ENCODE assay signal across 29 cellular contexts in the genomic region with DNA sequence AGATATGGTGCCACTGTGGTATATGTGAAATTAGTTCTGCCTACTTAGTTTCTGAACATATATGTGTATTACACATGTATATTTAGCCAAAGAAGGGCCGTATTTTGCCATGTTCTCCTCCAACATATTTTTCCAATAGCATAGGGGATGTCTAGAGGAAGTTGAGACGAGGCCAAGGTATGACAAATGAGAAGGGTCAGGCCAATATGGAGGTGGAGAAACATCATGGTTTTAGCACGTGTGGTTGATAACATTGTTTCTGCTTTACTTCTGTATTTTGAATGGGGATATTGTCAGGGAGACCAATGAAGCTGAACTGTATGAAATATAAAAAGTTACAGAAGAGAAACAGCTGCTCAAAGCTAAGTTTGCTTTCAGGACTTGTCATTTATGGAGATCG.
"Had no signal": no experiment of that assay in that cellular context is flagged by ENCODE, and none has a peak within 500 bp of the region (broad histone marks: within the 10 kb centered on the region; RNA-seq: fewer than 3 reads in every experiment).

No MANE protein-coding gene starts in this region.

- H3K4me3 ChIP-seq: left lung, lower lobe of right lung, pancreas, prostate gland, skin epidermis, suprapubic skin, thoracic aorta, tibial artery, upper lobe of right lung had no signal

- H3K27me3 Mint-ChIP-seq: stimulated activated naive CD8-positive, alpha-beta T cell treated with anti-CD3 and anti-CD28 coated beads, Interleukin-15, Interleukin-2, amounts not matched to agents 100 ng/mL and 50 ng/mL, for 24 hours had no signal

- DNase-seq: hippocampal formation; kidney glomerular epithelial cell; left colon; left lung; lower lobe of right lung; mammary epithelial cell; mesenchymal stem cell; naive thymus-derived CD8-positive, alpha-beta T cell; nucleus accumbens; pancreas; posterior cingulate gyrus; retina; right cardiac atrium; stimulated activated CD4-positive, alpha-beta T cell treated with anti-CD3 and anti-CD28 coated beads, Interleukin-12 subunit alpha, Interleukin-12 subunit beta, amount 100 ng/mL, for 4 hours; stimulated activated CD4-positive, alpha-beta T cell treated with anti-CD3 and anti-CD28 coated beads, Interleukin-15, amount 100 ng/mL, for 24 hours; stimulated activated CD4-positive, alpha-beta T cell treated with anti-CD3 and anti-CD28 coated beads, Interleukin-4, amount 100 ng/mL, for 24 hours; stimulated activated naive CD4-positive, alpha-beta T cell; tibial artery; trophoblast cell; upper lobe of right lung had no signal

- H3K36me3 Mint-ChIP-seq: naive thymus-derived CD8-positive, alpha-beta T cell; stimulated activated effector memory CD8-positive, alpha-beta T cell treated with anti-CD3 and anti-CD28 coated beads, Interleukin-12 subunit alpha, Interleukin-12 subunit beta, amount 100 ng/mL, for 72 hours had no signal

- H3K9me3 Mint-ChIP-seq: nephron; neural crest cell; stimulated activated naive CD8-positive, alpha-beta T cell treated with anti-CD3 and anti-CD28 coated beads, Interleukin-15, Interleukin-2, amounts not matched to agents 100 ng/mL and 50 ng/mL, for 24 hours had no signal

- H3K27ac Mint-ChIP-seq: naive thymus-derived CD8-positive, alpha-beta T cell; nephron; stimulated activated effector memory CD8-positive, alpha-beta T cell treated with anti-CD3 and anti-CD28 coated beads, Interleukin-12 subunit alpha, Interleukin-12 subunit beta, amount 100 ng/mL, for 72 hours; stimulated activated naive CD8-positive, alpha-beta T cell treated with anti-CD3 and anti-CD28 coated beads, Interleukin-15, Interleukin-2, amounts not matched to agents 100 ng/mL and 50 ng/mL, for 24 hours had no signal

- H3K4me1 Mint-ChIP-seq: naive thymus-derived CD8-positive, alpha-beta T cell; stimulated activated effector memory CD8-positive, alpha-beta T cell treated with anti-CD3 and anti-CD28 coated beads, Interleukin-12 subunit alpha, Interleukin-12 subunit beta, amount 100 ng/mL, for 72 hours had no signal

- ATAC-seq: left colon; left lung; lower lobe of right lung; naive thymus-derived CD8-positive, alpha-beta T cell; pancreas; right cardiac atrium; sciatic nerve; stimulated activated effector memory CD8-positive, alpha-beta T cell treated with anti-CD3 and anti-CD28 coated beads, Interleukin-12 subunit alpha, Interleukin-12 subunit beta, amount 100 ng/mL, for 72 hours; upper lobe of right lung had no signal

- H3K4me3 Mint-ChIP-seq: naive thymus-derived CD8-positive, alpha-beta T cell; nephron; neural crest cell; stimulated activated effector memory CD8-positive, alpha-beta T cell treated with anti-CD3 and anti-CD28 coated beads, Interleukin-12 subunit alpha, Interleukin-12 subunit beta, amount 100 ng/mL, for 72 hours; stimulated activated naive CD8-positive, alpha-beta T cell treated with anti-CD3 and anti-CD28 coated beads, Interleukin-15, Interleukin-2, amounts not matched to agents 100 ng/mL and 50 ng/mL, for 24 hours had no signal
